8 cellular contexts compared by ENCODE assay signal in genomic region chr2:44170337-44170736, GRCh38. TPM values are rescaled to one million over a fixed set of nuclear protein-coding genes. Genes with fewer than 3 reads are reported as not detected.
DNase-seq lines count a peak whose midpoint lies in the region; ATAC-seq, FAIRE-seq and TF ChIP-seq lines count a peak whose summit lies in the region.

No MANE protein-coding gene starts in this region.

- TF ChIP-seq CTCF in foreskin keratinocyte (conservative IDR thresholded peaks at IDR 0.05) (no peak), gastrocnemius medialis (IDR thresholded peaks at IDR 0.05 in 4 of 5, conservative IDR thresholded peaks at IDR 0.05 in 1 of 5) (no peak)

- H3K9me3 ChIP-seq in gastrocnemius medialis: no peaks in the 10 kb centered on the region

- ATAC-seq in foreskin keratinocyte (no peak), gastrocnemius medialis (peak; percentile 33 to 57), GM21786 (IDR thresholded peaks at IDR 0.05; ENCODE audit: unreplicated experiment) (no peak), GM21529 (IDR thresholded peaks at IDR 0.05; ENCODE audit: unreplicated experiment) (no peak)

- CTCF ChIA-PET in activated naive CD4-positive, alpha-beta T cell treated with anti-CD3 and anti-CD28 coated beads, Interleukin-2, amount 10 ng/mL, durations not matched to agents 7 days and 5 days (lab: Charles Lee): interaction anchor here (0.9 to 1.9 kb wide), 2 partner anchors 82 to 85 kb away, joined by 3 to 9 read pairs; no protein-coding TSS in a partner anchor

- H3K4me3 ChIP-seq in gastrocnemius medialis: peak overlapping the region; percentile 70 to 90 (median 82)

- H3K27ac ChIP-seq in foreskin keratinocyte (peak overlapping the region; percentile 72), gastrocnemius medialis (peak overlapping the region; percentile 92 to 99 (median 99))

- H3K36me3 ChIP-seq in gastrocnemius medialis: no peaks in the 10 kb centered on the region

- peaks cover 49% of the 10 kb centered on the region for H3K4me1 Mint-ChIP-seq in activated naive CD4-positive, alpha-beta T cell treated with anti-CD3 and anti-CD28 coated beads, Interleukin-2, amount 10 ng/mL, durations not matched to agents 7 days and 5 days

- intact Hi-C loops in gastrocnemius medialis (cut with DNase I; ENCODE audit: low total_unique reads): loop anchor here (5.0 kb wide), 1 partner anchor 67 kb away; no protein-coding TSS in a partner anchor

- peak; percentile 69 for FAIRE-seq in TTC549 (lab: Jason Lieb, UNC)

- H3K4me1 ChIP-seq in foreskin keratinocyte: peaks cover 8% of the 10 kb centered on the region
- H3K4me1 ChIP-seq in gastrocnemius medialis: peaks cover 39% of the 10 kb centered on the region in 2 donors

- H3K27me3 ChIP-seq in foreskin keratinocyte: no peaks in the 10 kb centered on the region
- no peaks in the 10 kb centered on the region for H3K27me3 ChIP-seq in gastrocnemius medialis

- H3K4me3 Mint-ChIP-seq in activated naive CD4-positive, alpha-beta T cell treated with anti-CD3 and anti-CD28 coated beads, Interleukin-2, amount 10 ng/mL, durations not matched to agents 7 days and 5 days: peak overlapping the region; percentile 89

- in situ Hi-C loops in gastrocnemius medialis (cut with MboI; ENCODE audit: low sequenced_read_pairs in 4 of 4): loop anchor here in 1 of 4 donors (5.0 kb wide), 1 partner anchor 83 kb away; no protein-coding TSS in a partner anchor

- TF ChIP-seq POLR2A in gastrocnemius medialis (IDR thresholded peaks at IDR 0.05): peak; percentile 72 to 83

- peaks cover 3% of the 10 kb centered on the region for H3K27me3 Mint-ChIP-seq in activated naive CD4-positive, alpha-beta T cell treated with anti-CD3 and anti-CD28 coated beads, Interleukin-2, amount 10 ng/mL, durations not matched to agents 7 days and 5 days

- H3K27ac Mint-ChIP-seq in activated naive CD4-positive, alpha-beta T cell treated with anti-CD3 and anti-CD28 coated beads, Interleukin-2, amount 10 ng/mL, durations not matched to agents 7 days and 5 days: peak overlapping the region; percentile 2

- H3K9me3 Mint-ChIP-seq in activated naive CD4-positive, alpha-beta T cell treated with anti-CD3 and anti-CD28 coated beads, Interleukin-2, amount 10 ng/mL, durations not matched to agents 7 days and 5 days: peaks cover 2% of the 10 kb centered on the region

- DNase-seq in activated naive CD4-positive, alpha-beta T cell treated with anti-CD3 and anti-CD28 coated beads, Interleukin-2, amount 10 ng/mL, durations not matched to agents 7 days and 5 days: no peak
- DNase-seq in activated naive CD4-positive, alpha-beta T cell treated with Interleukin-2 at 50 U/mL for 16 hours: no peak
- DNase-seq in foreskin keratinocyte (peak in 1 of 2 donors; percentile 12), gastrocnemius medialis (peak in 1 of 2 donors; percentile 37), NCI-H2196 (lab: John Stamatoyannopoulos, UW; ENCODE audit: unreplicated experiment) (no peak)

- peaks cover 24% of the 10 kb centered on the region for H3K36me3 Mint-ChIP-seq in activated naive CD4-positive, alpha-beta T cell treated with anti-CD3 and anti-CD28 coated beads, Interleukin-2, amount 10 ng/mL, durations not matched to agents 7 days and 5 days

RNA-seq across cellular contexts. Expression of gene PPM1B, which starts 1.7 kb away (rescaled TPM):
- total RNA-seq in foreskin keratinocyte: 26.1 and 29.5 TPM in 2 replicates
- 12.5 and 13.7 TPM in 2 replicates for polyA plus RNA-seq in foreskin keratinocyte
- 100 to 1,000 TPM in 2 of 4 donors, 10 to 100 TPM in 2; 73.5 to 124 (median 101) TPM for total RNA-seq in gastrocnemius medialis

Comparison
In these comparisons a context has a peak if more than half of its experiments do, and no peak if none do; other contexts are left out.
1. ATAC-seq: peak in gastrocnemius medialis (2 of 2); none in foreskin keratinocyte (single experiment), GM21786 (single experiment) and GM21529 (single experiment).